In genomic region chr1:152034654-152035405, GRCh38 we compare ENCODE assay signal across 1 cellular context.
TF ChIP-seq lines count a peak whose summit lies in the region.

No MANE protein-coding gene starts in this region.

TF ChIP-seq in K562, 482 proteins besides CTCF, POLR2A, EP300 and RAD21 (continued from another document and continues in another):
- no peak for TF ChIP-seq SRSF1 (IDR thresholded peaks at IDR 0.05; ENCODE audit: low read depth, low read length)
- no peak for TF ChIP-seq GTF2A2 (tag; IDR thresholded peaks at IDR 0.05)
- TF ChIP-seq OTX1 (CRISPR knock-in tag; IDR thresholded peaks at IDR 0.05), result no peak
- no peak for TF ChIP-seq ZNF518B (CRISPR knock-in tag; IDR thresholded peaks at IDR 0.05)
- TF ChIP-seq TCF15 (CRISPR knock-in tag; IDR thresholded peaks at IDR 0.05), result no peak
- no peak for TF ChIP-seq SNAPC5 (CRISPR knock-in tag; IDR thresholded peaks at IDR 0.05)
- TF ChIP-seq ZNF644 (tag; IDR thresholded peaks at IDR 0.05; ENCODE audit: low read depth), result no peak
- TF ChIP-seq FOXA3 (CRISPR knock-in tag; conservative IDR thresholded peaks at IDR 0.05 in 1 of 2, IDR thresholded peaks at IDR 0.05 in 1 of 2), result peak in 1 of 2 experiments; percentile 47; a peak in 1 of 4 replicates
- TF ChIP-seq REST (CRISPR knock-in tag; IDR thresholded peaks at IDR 0.05; ENCODE audit: low read depth), result no peak
- no peak for TF ChIP-seq EHMT2 (IDR thresholded peaks at IDR 0.05)
- no peak; the same call in 1 of the 2 replicates for TF ChIP-seq BRD4 (IDR thresholded peaks at IDR 0.05)
- TF ChIP-seq MYBL2 (IDR thresholded peaks at IDR 0.05; ENCODE audit: low read depth), result no peak
- TF ChIP-seq MYBL2 (CRISPR knock-in tag; IDR thresholded peaks at IDR 0.05; ENCODE audit: borderline replicate concordance), result no peak
- TF ChIP-seq RHOXF2B (CRISPR knock-in tag; conservative IDR thresholded peaks at IDR 0.05), result no peak
- no peak for TF ChIP-seq SMAD2 (IDR thresholded peaks at IDR 0.05; ENCODE audit: low read depth, low read length)
- no peak for TF ChIP-seq ZHX1 (conservative IDR thresholded peaks at IDR 0.05; ENCODE audit: low read length)
- 0 out of 4 replicates have a peak, but pooled peaks of 1 of the 2 experiments have one; percentile 24 for TF ChIP-seq ZMIZ1 (IDR thresholded peaks at IDR 0.05; ENCODE audit: low read depth in 2 of 2, low read length in 2 of 2)
- TF ChIP-seq DDX20 (tag; IDR thresholded peaks at IDR 0.05; ENCODE audit: low read depth), result no peak
- TF ChIP-seq ATF2 (CRISPR knock-in tag; IDR thresholded peaks at IDR 0.05), result no peak
- peak in 1 of 2 experiments; percentile 48; a peak in 1 of 4 replicates for TF ChIP-seq FOXK2 (conservative IDR thresholded peaks at IDR 0.05 in 1 of 2, IDR thresholded peaks at IDR 0.05 in 1 of 2; ENCODE audit: low read depth in 2 of 2)
- TF ChIP-seq FOXJ2 (tag; IDR thresholded peaks at IDR 0.05), result peak; percentile 80
- TF ChIP-seq STAT5B (CRISPR knock-in tag; IDR thresholded peaks at IDR 0.05), result no peak
- TF ChIP-seq CREBBP (IDR thresholded peaks at IDR 0.05; ENCODE audit: low read depth, low read length), result no peak
- no peak for TF ChIP-seq ZNF830 (CRISPR knock-in tag; IDR thresholded peaks at IDR 0.05)
- TF ChIP-seq ZNF445 (CRISPR knock-in tag; IDR thresholded peaks at IDR 0.05; ENCODE audit: low read depth), result no peak
- no peak; a peak in 1 of 4 replicates for TF ChIP-seq KDM1A (IDR thresholded peaks at IDR 0.05)
- TF ChIP-seq SMAD4 (CRISPR knock-in tag; conservative IDR thresholded peaks at IDR 0.05), result peak; percentile 48; the same call in 1 of the 2 replicates
- TF ChIP-seq RFX7 (CRISPR knock-in tag; IDR thresholded peaks at IDR 0.05), result no peak
- TF ChIP-seq ZNF592 (IDR thresholded peaks at IDR 0.05), result 0 out of 2 replicates have a peak, but pooled peaks have one; percentile 30
- no peak for TF ChIP-seq ARID3B (CRISPR knock-in tag; IDR thresholded peaks at IDR 0.05; ENCODE audit: borderline replicate concordance)
- TF ChIP-seq USF1 (CRISPR knock-in tag; IDR thresholded peaks at IDR 0.05), result no peak
- TF ChIP-seq CSDE1 (IDR thresholded peaks at IDR 0.05), result no peak; a peak in 1 of 4 replicates
- TF ChIP-seq RB1 (IDR thresholded peaks at IDR 0.05; ENCODE audit: low read depth), result no peak
- TF ChIP-seq ARID1B (IDR thresholded peaks at IDR 0.05), result peak; percentile 68
- TF ChIP-seq ZNF699 (CRISPR knock-in tag; IDR thresholded peaks at IDR 0.05; ENCODE audit: insufficient replicate concordance), result no peak
- peak; percentile 46; the same call in 1 of the 2 replicates for TF ChIP-seq ATF7 (IDR thresholded peaks at IDR 0.05)
- TF ChIP-seq ZNF253 (CRISPR knock-in tag; conservative IDR thresholded peaks at IDR 0.05), result no peak
